ENCODE assay signal across 8 cellular contexts in the genomic region with DNA sequence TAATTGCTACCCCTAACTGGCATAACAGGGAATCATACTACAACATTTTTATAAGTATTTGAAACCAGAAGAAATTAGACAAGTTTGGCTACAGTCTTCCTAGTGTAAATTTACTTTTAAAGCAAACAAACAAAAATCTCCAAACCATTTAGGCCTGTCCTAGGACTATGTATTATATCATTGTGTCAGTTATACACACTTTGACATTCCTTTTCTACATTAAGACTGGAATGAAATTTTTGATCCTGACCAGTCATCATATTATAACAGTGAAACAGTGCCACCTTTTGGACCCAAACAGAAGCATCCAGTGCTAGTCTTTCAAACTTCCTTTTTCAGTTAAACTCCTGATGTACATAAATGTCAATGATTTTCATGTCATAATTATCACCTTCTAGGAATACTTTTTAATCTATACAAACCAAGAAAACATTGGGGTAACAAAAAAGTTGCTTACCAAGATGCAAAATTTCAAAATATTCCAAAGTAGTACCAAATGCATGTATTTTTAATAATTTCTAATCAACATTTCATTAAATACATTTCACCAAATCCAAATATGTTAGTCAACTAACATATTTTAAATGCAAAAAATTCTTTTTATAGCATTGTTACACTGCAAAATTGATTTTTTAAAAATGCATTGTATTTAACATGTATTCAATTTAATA.
DNase-seq lines count a peak whose midpoint lies in the region; ATAC-seq and TF ChIP-seq lines count a peak whose summit lies in the region.

No MANE protein-coding gene starts in this region.

- no peak for TF ChIP-seq EP300 in suprapubic skin (IDR thresholded peaks at IDR 0.05)

- H3K27ac ChIP-seq in suprapubic skin = no peak overlapping the region

- H3K4me1 ChIP-seq in adipocyte (ENCODE audit: control insufficient read depth, insufficient read depth, low read length) = peaks cover 4% of the 10 kb centered on the region
- no peaks in the 10 kb centered on the region for H3K4me1 ChIP-seq in suprapubic skin

- peak; percentile 9 for DNase-seq in stimulated activated CD4-positive, alpha-beta T cell treated with anti-CD3 and anti-CD28 coated beads, Interleukin-4, amount 100 ng/mL, for 24 hours
- no peak for DNase-seq in stimulated activated CD4-positive, alpha-beta T cell treated with anti-CD3 and anti-CD28 coated beads, Interleukin-2, amount 100 ng/mL, for 48 hours
- DNase-seq in NCI-H2107 (lab: John Stamatoyannopoulos, UW) = peak; percentile 17
- DNase-seq in adipocyte (ENCODE audit: low read depth) = peak; percentile 88
- peak; percentile 47 for DNase-seq in hepatic stellate cell (ENCODE audit: low spot score)
- no peak for DNase-seq in suprapubic skin (ENCODE audit: low spot score in 2 of 2)
- no peak for DNase-seq in activated effector memory CD4-positive, alpha-beta T cell treated with Interleukin-2 at 50 U/mL for 16 hours

- no peaks in the 10 kb centered on the region for H3K9me3 ChIP-seq in adipocyte (ENCODE audit: control insufficient read depth, low read length)
- H3K9me3 ChIP-seq in suprapubic skin = no peaks in the 10 kb centered on the region

- TF ChIP-seq CTCF in suprapubic skin (IDR thresholded peaks at IDR 0.05) = peak; percentile 50 to 55

- no peak overlapping the region for H3K4me3 ChIP-seq in adipocyte (ENCODE audit: low read length)
- H3K4me3 ChIP-seq in suprapubic skin = no peak overlapping the region

- TF ChIP-seq POLR2A in suprapubic skin (IDR thresholded peaks at IDR 0.05) = no peak

- peak; percentile 80 for ATAC-seq in HG02885 (IDR thresholded peaks at IDR 0.05; ENCODE audit: poor library complexity, unreplicated experiment)

- no peaks in the 10 kb centered on the region for H3K27me3 ChIP-seq in adipocyte (replicated peaks; ENCODE audit: control insufficient read depth, insufficient read depth, low read length)
- H3K27me3 ChIP-seq in suprapubic skin = no peaks in the 10 kb centered on the region

- no peak overlapping the region for H3K9ac ChIP-seq in adipocyte (ENCODE audit: low read length)

- no peaks in the 10 kb centered on the region for H3K36me3 ChIP-seq in adipocyte (ENCODE audit: control insufficient read depth, insufficient read depth, low read length, severe bottlenecking)
- no peaks in the 10 kb centered on the region for H3K36me3 ChIP-seq in suprapubic skin

Comparison
In these comparisons a context has a peak if more than half of its experiments do, and no peak if none do; other contexts are left out.
1. DNase-seq: peak in stimulated activated CD4-positive, alpha-beta T cell treated with anti-CD3 and anti-CD28 coated beads, Interleukin-4, amount 100 ng/mL, for 24 hours (single experiment), NCI-H2107 (single experiment), adipocyte (single experiment) and hepatic stellate cell (single experiment); none in stimulated activated CD4-positive, alpha-beta T cell treated with anti-CD3 and anti-CD28 coated beads, Interleukin-2, amount 100 ng/mL, for 48 hours (0 of 2), suprapubic skin (0 of 2) and activated effector memory CD4-positive, alpha-beta T cell treated with Interleukin-2 at 50 U/mL for 16 hours (single experiment).